Comparison of ENCODE assay signal across 13 cellular contexts in genomic region chr3:15520185-15520584, GRCh38. TPM values are rescaled to one million over a fixed set of nuclear protein-coding genes. Genes with fewer than 3 reads are reported as not detected.
A peak's percentile ranks its signal among the peaks of the same experiment; 100 is the strongest.
DNase-seq lines count a peak whose midpoint lies in the region; ATAC-seq lines count a peak whose summit lies in the region.
"Had no signal": no experiment of that assay in that cellular context is flagged by ENCODE, and none has a peak within 500 bp of the region (broad histone marks: within the 10 kb centered on the region; RNA-seq: fewer than 3 reads in every experiment).

No MANE protein-coding gene starts in this region.

- peak overlapping the region; percentile 18 for H3K27ac Mint-ChIP-seq in activated CD8-positive, alpha-beta T cell treated with anti-CD3 and anti-CD28 coated beads, Interleukin-2, amount 10 ng/mL, durations not matched to agents 7 days and 5 days
- H3K27ac Mint-ChIP-seq: progenitor cell of endocrine pancreas had no signal

- peaks cover 26% of the 10 kb centered on the region for H3K4me1 Mint-ChIP-seq in activated CD8-positive, alpha-beta T cell treated with anti-CD3 and anti-CD28 coated beads, Interleukin-2, amount 10 ng/mL, durations not matched to agents 7 days and 5 days (ENCODE audit: low read depth)

- no peaks in the 10 kb centered on the region for H3K9me3 Mint-ChIP-seq in activated CD8-positive, alpha-beta T cell treated with anti-CD3 and anti-CD28 coated beads, Interleukin-2, amount 10 ng/mL, durations not matched to agents 7 days and 5 days (ENCODE audit: insufficient read depth)

- H3K27me3 Mint-ChIP-seq in activated CD8-positive, alpha-beta T cell treated with anti-CD3 and anti-CD28 coated beads, Interleukin-2, amount 10 ng/mL, durations not matched to agents 7 days and 5 days (ENCODE audit: low read depth), result no peaks in the 10 kb centered on the region
- H3K27me3 Mint-ChIP-seq: progenitor cell of endocrine pancreas had no signal

- CTCF ChIA-PET in activated CD8-positive, alpha-beta T cell treated with anti-CD3 and anti-CD28 coated beads, Interleukin-2, amount 10 ng/mL, durations not matched to agents 7 days and 5 days (lab: Charles Lee), result interaction anchor here (1.3 to 1.6 kb wide), 2 partner anchors 16 to 252 kb away, joined by 4 to 7 read pairs; no protein-coding TSS in a partner anchor

- H3K4me3 Mint-ChIP-seq in activated CD8-positive, alpha-beta T cell treated with anti-CD3 and anti-CD28 coated beads, Interleukin-2, amount 10 ng/mL, durations not matched to agents 7 days and 5 days, result peak overlapping the region; percentile 67

- no peak for ATAC-seq in activated CD8-positive, alpha-beta T cell treated with anti-CD3 and anti-CD28 coated beads, Interleukin-2, amount 10 ng/mL, durations not matched to agents 7 days and 5 days
- ATAC-seq in left ventricle myocardium superior (peak; percentile 87), HG03354 (IDR thresholded peaks at IDR 0.05; ENCODE audit: poor library complexity, severe bottlenecking, unreplicated experiment) (no peak)
- ATAC-seq in stimulated activated naive CD8-positive, alpha-beta T cell treated with anti-CD3 and anti-CD28 coated beads, Interleukin-15, Interleukin-2, amounts not matched to agents 100 U/mL and 50 U/mL, for 24 hours, result peak; percentile 68
- ATAC-seq: PC-3 had no signal

- peaks cover 2% of the 10 kb centered on the region for H3K36me3 Mint-ChIP-seq in activated CD8-positive, alpha-beta T cell treated with anti-CD3 and anti-CD28 coated beads, Interleukin-2, amount 10 ng/mL, durations not matched to agents 7 days and 5 days (ENCODE audit: low read depth)

- peak; percentile 15 for DNase-seq in stimulated activated CD4-positive, alpha-beta T cell treated with anti-CD3 and anti-CD28 coated beads, Interleukin-15, amount 100 ng/mL, for 24 hours
- no peak for DNase-seq in stimulated activated CD4-positive, alpha-beta T cell treated with anti-CD3 and anti-CD28 coated beads, Interleukin-12 subunit alpha, Interleukin-12 subunit beta, amount 100 ng/mL, for 4 hours
- DNase-seq in activated CD8-positive, alpha-beta T cell treated with anti-CD3 and anti-CD28 coated beads, Interleukin-2, amount 10 ng/mL, durations not matched to agents 7 days and 5 days, result no peak
- DNase-seq in left ventricle myocardium superior (no peak), nucleus accumbens (lab: John Stamatoyannopoulos, UW) (no peak), kidney glomerular epithelial cell (lab: John Stamatoyannopoulos, UW) (no peak)
- DNase-seq in stimulated activated naive CD8-positive, alpha-beta T cell treated with anti-CD3 and anti-CD28 coated beads, Interleukin-15, Interleukin-2, amounts not matched to agents 100 U/mL and 50 U/mL, for 24 hours, result peak; percentile 11
- DNase-seq: glutamatergic neuron, IMR-90, NCI-H1930, PC-3 had no signal

- intact Hi-C loops in left ventricle myocardium superior (cut with micrococcal nuclease), result no loop called here

- POLR2A ChIA-PET in activated CD8-positive, alpha-beta T cell treated with anti-CD3 and anti-CD28 coated beads, Interleukin-2, amount 10 ng/mL, durations not matched to agents 7 days and 5 days (lab: Charles Lee), result no interaction called here

RNA-seq across cellular contexts. Expression of gene COLQ, which starts 1.3 kb away (rescaled TPM):
- total RNA-seq in activated CD8-positive, alpha-beta T cell treated with anti-CD3 and anti-CD28 coated beads, Interleukin-2, amount 10 ng/mL, durations not matched to agents 7 days and 5 days, result 1 to 10 TPM; 5.3 to 6.0 TPM
- 0.99 TPM for total RNA-seq in left ventricle myocardium superior

Comparison
In these comparisons a context has a peak if more than half of its experiments do, and no peak if none do; other contexts are left out.
1. DNase-seq: peak in stimulated activated CD4-positive, alpha-beta T cell treated with anti-CD3 and anti-CD28 coated beads, Interleukin-15, amount 100 ng/mL, for 24 hours (single experiment) and stimulated activated naive CD8-positive, alpha-beta T cell treated with anti-CD3 and anti-CD28 coated beads, Interleukin-15, Interleukin-2, amounts not matched to agents 100 U/mL and 50 U/mL, for 24 hours (single experiment); none in stimulated activated CD4-positive, alpha-beta T cell treated with anti-CD3 and anti-CD28 coated beads, Interleukin-12 subunit alpha, Interleukin-12 subunit beta, amount 100 ng/mL, for 4 hours (single experiment), activated CD8-positive, alpha-beta T cell treated with anti-CD3 and anti-CD28 coated beads, Interleukin-2, amount 10 ng/mL, durations not matched to agents 7 days and 5 days (single experiment), left ventricle myocardium superior (single experiment), nucleus accumbens (0 of 56) and kidney glomerular epithelial cell (single experiment).
2. ATAC-seq: peak in left ventricle myocardium superior (single experiment) and stimulated activated naive CD8-positive, alpha-beta T cell treated with anti-CD3 and anti-CD28 coated beads, Interleukin-15, Interleukin-2, amounts not matched to agents 100 U/mL and 50 U/mL, for 24 hours (single experiment); none in activated CD8-positive, alpha-beta T cell treated with anti-CD3 and anti-CD28 coated beads, Interleukin-2, amount 10 ng/mL, durations not matched to agents 7 days and 5 days (single experiment) and HG03354 (single experiment).